8 cellular contexts compared by ENCODE assay signal in genomic region chr7:99928994-99929729, GRCh38. TPM values are rescaled to one million over a fixed set of nuclear protein-coding genes. Genes with fewer than 3 reads are reported as not detected.
DNase-seq lines count a peak whose midpoint lies in the region; ATAC-seq, FAIRE-seq and TF ChIP-seq lines count a peak whose summit lies in the region.

TSS of gene GJC3 (minus strand) at chr7:99929620. CDS start at chr7:99929620, 0 bp downstream.

- no peak within 1 kb of the TSS for H3K18ac ChIP-seq in neuronal stem cell (ENCODE audit: low read length)

- peak within 1 kb of the TSS; percentile 40 for H3K4me2 ChIP-seq in neuronal stem cell (ENCODE audit: insufficient read depth, low read length, poor library complexity, severe bottlenecking)

- no peaks in the 10 kb centered on the region for H3K79me1 ChIP-seq in neuronal stem cell (ENCODE audit: low read depth, low read length)

- H3K36me3 ChIP-seq in NT2/D1 (ENCODE audit: insufficient read depth, insufficient read length, low read length) (no peaks in the 10 kb centered on the region), neuronal stem cell (replicated peaks in 1 of 2; ENCODE audit: control insufficient read depth in 2 of 2, insufficient read depth in 2 of 2, low read length in 2 of 2) (no peaks in the 10 kb centered on the region)

- peak; percentile 26 for FAIRE-seq in HTR-8/SVneo (lab: Jason Lieb, UNC)

- ATAC-seq in GM18505 (IDR thresholded peaks at IDR 0.05; ENCODE audit: unreplicated experiment): no peak
- no peak for ATAC-seq in HG02678 (IDR thresholded peaks at IDR 0.05; ENCODE audit: unreplicated experiment)

- H4K8ac ChIP-seq in neuronal stem cell (ENCODE audit: low read depth, low read length): no peak within 1 kb of the TSS

- no CpG with 5 or more reads among the region's 22 CpGs for WGBS in neuronal stem cell (ENCODE audit: extremely low coverage in 2 of 2, insufficient read length in 2 of 2, insufficient replicate concordance in 1 of 2), 2 donors

- no peak for TF ChIP-seq POLR2A in GM18505 (IDR thresholded peaks at IDR 0.05; ENCODE audit: borderline replicate concordance, extremely low read depth, insufficient read depth, insufficient read length)

- H2BK5ac ChIP-seq in neuronal stem cell (ENCODE audit: low read length): no peak within 1 kb of the TSS

- H2AK5ac ChIP-seq in neuronal stem cell (ENCODE audit: low read depth, low read length): no peak within 1 kb of the TSS

- peak within 1 kb of the TSS; percentile 59 for H3K9ac ChIP-seq in NT2/D1 (ENCODE audit: insufficient read length, low read depth)
- H3K9ac ChIP-seq in neuronal stem cell (ENCODE audit: low read depth, low read length, poor library complexity): peak within 1 kb of the TSS; percentile 40

- DNase-seq in COLO829 (ENCODE audit: low spot score) (peak; percentile 91), HTR-8/SVneo (ENCODE audit: insufficient read length, low spot score) (peak; percentile 54), NT2/D1 (ENCODE audit: low read depth, low spot score) (no peak), foreskin melanocyte (peak; percentile 74), neuronal stem cell (ENCODE audit: low spot score) (peak; percentile 20)
- DNase-seq in activated effector memory CD4-positive, alpha-beta T cell treated with Interleukin-2 at 50 U/mL for 16 hours: peak; percentile 37

- H2BK15ac ChIP-seq in neuronal stem cell (ENCODE audit: low read length): no peak within 1 kb of the TSS

- H3K9me3 ChIP-seq in NT2/D1 (ENCODE audit: insufficient read depth, low read length) (no peaks in the 10 kb centered on the region), neuronal stem cell (replicated peaks in 1 of 2; ENCODE audit: control insufficient read depth in 2 of 2, insufficient read depth in 1 of 2, low read depth in 1 of 2, low read length in 2 of 2) (no peaks in the 10 kb centered on the region)

- H3K27me3 ChIP-seq in NT2/D1 (ENCODE audit: insufficient read depth, insufficient read length) (peaks cover 6% of the 10 kb centered on the region), neuronal stem cell (ENCODE audit: control insufficient read depth in 3 of 3, insufficient read depth in 3 of 3, low read depth in 1 of 3, low read length in 3 of 3) (peaks cover 0 to 33% (median 0%) of the 10 kb centered on the region in 3 experiments)

- H3K4me1 ChIP-seq in NT2/D1 (ENCODE audit: insufficient read depth, insufficient read length) (no peaks in the 10 kb centered on the region), neuronal stem cell (ENCODE audit: control insufficient read depth in 2 of 2, insufficient read depth in 1 of 2, low read depth in 1 of 2, low read length in 2 of 2) (no peaks in the 10 kb centered on the region)

- H4K91ac ChIP-seq in neuronal stem cell (ENCODE audit: low read depth, low read length, poor library complexity): no peak within 1 kb of the TSS

- H3K14ac ChIP-seq in neuronal stem cell (ENCODE audit: low read length): no peak within 1 kb of the TSS

- no peak within 1 kb of the TSS for H2BK12ac ChIP-seq in neuronal stem cell (ENCODE audit: low read length)

- H3K4me3 ChIP-seq in NT2/D1 (ENCODE audit: insufficient read length, low read depth) (peak within 1 kb of the TSS; percentile 41), neuronal stem cell (ENCODE audit: low read length in 2 of 2) (peak within 1 kb of the TSS in 1 of 2 donors; percentile 69)

- H2AFZ ChIP-seq in neuronal stem cell (ENCODE audit: low read length): peak within 1 kb of the TSS; percentile 86

- no peak within 1 kb of the TSS for H2BK120ac ChIP-seq in neuronal stem cell (ENCODE audit: low read depth, low read length)

- H3K23ac ChIP-seq in neuronal stem cell (ENCODE audit: low read depth, low read length, poor library complexity): no peak within 1 kb of the TSS

- H3K27ac ChIP-seq in neuronal stem cell (replicated peaks; ENCODE audit: low read length): no peak within 1 kb of the TSS

- H3K4ac ChIP-seq in neuronal stem cell (ENCODE audit: low read length): no peak within 1 kb of the TSS

RNA-seq across cellular contexts. Expression of gene GJC3, which starts in this region (rescaled TPM):
- 0.15 TPM for polyA plus RNA-seq in neuronal stem cell (2013, experiment 1 of 2)
- polyA plus RNA-seq in neuronal stem cell (2013, experiment 2 of 2): 0.32 TPM
